8 cellular contexts compared by ENCODE assay signal in genomic region chr2:101697124-101697793, GRCh38. TPM values are rescaled to one million over a fixed set of nuclear protein-coding genes. Genes with fewer than 3 reads are reported as not detected.
DNase-seq lines count a peak whose midpoint lies in the region; ATAC-seq and TF ChIP-seq lines count a peak whose summit lies in the region.

TSS of gene MAP4K4 (plus strand) at chr2:101697707. CDS start at chr2:101698081, 374 bp downstream.

- POLR2A ChIA-PET in activated CD8-positive, alpha-beta memory T cell treated with anti-CD3 and anti-CD28 coated beads for 36 hours (lab: Charles Lee), result interaction anchor here (1.0 to 1.3 kb wide), 2 partner anchors 9 to 40 kb away, joined by 4 read pairs; no protein-coding TSS in a partner anchor

- intact Hi-C loops in lower lobe of right lung (cut with DNase I), result no loop called here

- H3K27ac ChIP-seq in effector memory CD4-positive, alpha-beta T cell (ENCODE audit: insufficient read depth, low read length, poor library complexity, severe bottlenecking), result peak within 1 kb of the TSS; percentile 76
- H3K27ac ChIP-seq in lower lobe of right lung, result peak within 1 kb of the TSS; percentile 87

- CTCF ChIA-PET in activated CD8-positive, alpha-beta memory T cell treated with anti-CD3 and anti-CD28 coated beads for 36 hours (lab: Charles Lee), result interaction anchor here (1.0 kb wide), 1 partner anchor 15 kb away, joined by 3 read pairs; no protein-coding TSS in a partner anchor

- ATAC-seq in HG03354 (IDR thresholded peaks at IDR 0.05; ENCODE audit: poor library complexity, severe bottlenecking, unreplicated experiment) (peak; percentile 64), lower lobe of right lung (peak; percentile 86 to 88)

- H3K4me1 ChIP-seq in effector memory CD4-positive, alpha-beta T cell (ENCODE audit: control insufficient read depth, insufficient read depth, low read length, poor library complexity, severe bottlenecking), result peaks cover 5% of the 10 kb centered on the region
- peaks cover 34% of the 10 kb centered on the region for H3K4me1 ChIP-seq in lower lobe of right lung

- H3K4me3 ChIP-seq in effector memory CD4-positive, alpha-beta T cell (ENCODE audit: insufficient read depth, low read depth, low read length, poor library complexity, severe bottlenecking), result peak within 1 kb of the TSS; percentile 80
- H3K4me3 ChIP-seq in lower lobe of right lung, result peak within 1 kb of the TSS; percentile 77

- no peaks in the 10 kb centered on the region for H3K27me3 ChIP-seq in effector memory CD4-positive, alpha-beta T cell (replicated peaks; ENCODE audit: control insufficient read depth, insufficient read depth, low read length, poor library complexity, severe bottlenecking)
- H3K27me3 ChIP-seq in lower lobe of right lung (ENCODE audit: low read depth), result no peaks in the 10 kb centered on the region

- H3K9me3 ChIP-seq in effector memory CD4-positive, alpha-beta T cell (ENCODE audit: control insufficient read depth, low read length), result no peaks in the 10 kb centered on the region
- H3K9me3 ChIP-seq in lower lobe of right lung, result no peaks in the 10 kb centered on the region

- peak; percentile 39 for TF ChIP-seq CTCF in lower lobe of right lung (IDR thresholded peaks at IDR 0.05)

- no peaks in the 10 kb centered on the region for H3K36me3 ChIP-seq in effector memory CD4-positive, alpha-beta T cell (ENCODE audit: control insufficient read depth, insufficient read depth, low read length)
- H3K36me3 ChIP-seq in lower lobe of right lung, result no peaks in the 10 kb centered on the region

- DNase-seq in NCI-H1436 (lab: John Stamatoyannopoulos, UW), result peak; percentile 72
- no peak for DNase-seq in NCI-H1436 treated with DMSO at 0.1 percent for 48 hours (lab: John Stamatoyannopoulos, UW)
- peak; percentile 87 for DNase-seq in NOMO-1 treated with DMSO at 0.1 percent for 48 hours (lab: John Stamatoyannopoulos, UW; ENCODE audit: unreplicated experiment)
- DNase-seq in effector memory CD4-positive, alpha-beta T cell, result peak; percentile 64 to 70 (median 70)
- peak; percentile 86 for DNase-seq in lower lobe of right lung
- DNase-seq in stimulated activated CD4-positive, alpha-beta T cell treated with anti-CD3 and anti-CD28 coated beads, Interleukin-4, amount 100 ng/mL, for 48 hours (ENCODE audit: low read depth in 2 of 2), result peak; percentile 51 to 65

RNA-seq across cellular contexts. Expression of gene MAP4K4, which starts in this region (rescaled TPM):
- 10 to 100 TPM; 25.2 to 25.8 TPM for total RNA-seq in activated CD8-positive, alpha-beta memory T cell treated with anti-CD3 and anti-CD28 coated beads for 36 hours
- 68.4 TPM for total RNA-seq in lower lobe of right lung
